ENCODE assay signal across 12 cellular contexts in genomic region chr3:109643590-109643989, GRCh38.
DNase-seq lines count a peak whose midpoint lies in the region; ATAC-seq, FAIRE-seq and TF ChIP-seq lines count a peak whose summit lies in the region.
"Had no signal": no experiment of that assay in that cellular context is flagged by ENCODE, and none has a peak within 500 bp of the region (broad histone marks: within the 10 kb centered on the region; RNA-seq: fewer than 3 reads in every experiment).

No MANE protein-coding gene starts in this region.

- H3K4me3 ChIP-seq in RWPE2 (ENCODE audit: severe bottlenecking) (no peak overlapping the region), fibroblast of mammary gland (ENCODE audit: control insufficient read depth, low read depth, low read length) (no peak overlapping the region)
- H3K4me3 ChIP-seq: smooth muscle cell had no signal

- H3K4me1 ChIP-seq in RWPE2 (ENCODE audit: insufficient read depth, poor library complexity, severe bottlenecking), result peaks cover 5% of the 10 kb centered on the region

- DNase-seq in activated naive CD4-positive, alpha-beta T cell treated with anti-CD3 and anti-CD28 coated beads, Interleukin-2, amount 50 U/mL, for 72 hours (ENCODE audit: low spot score in 2 of 2), result no peak
- DNase-seq in activated naive CD4-positive, alpha-beta T cell (lab: John Stamatoyannopoulos, UW), result no peak
- DNase-seq in RWPE2 (ENCODE audit: low spot score), result no peak
- peak; percentile 75 for DNase-seq in fibroblast of mammary gland (ENCODE audit: low read depth)
- DNase-seq in urothelium cell line (ENCODE audit: low spot score), result peak; percentile 54
- no peak for DNase-seq in pons (ENCODE audit: low spot score)
- no peak for DNase-seq in NCI-H748 (lab: John Stamatoyannopoulos, UW; ENCODE audit: unreplicated experiment)
- DNase-seq: NCI-H1048, NCI-H526 had no signal

- no peaks in the 10 kb centered on the region for H3K36me3 Mint-ChIP-seq in activated naive CD4-positive, alpha-beta T cell treated with anti-CD3 and anti-CD28 coated beads, Interleukin-2, amount 50 U/mL, for 72 hours
- H3K36me3 Mint-ChIP-seq: activated naive CD8-positive, alpha-beta T cell had no signal

- no peak for FAIRE-seq in urothelium cell line (lab: Jason Lieb, UNC)

- TF ChIP-seq CTCF in RWPE2 (IDR thresholded peaks at IDR 0.05; ENCODE audit: poor library complexity, severe bottlenecking) (no peak), fibroblast of mammary gland (conservative IDR thresholded peaks at IDR 0.05; ENCODE audit: control insufficient read depth, insufficient read depth, low read depth, low read length) (no peak)

- H3K27me3 ChIP-seq in RWPE2 (ENCODE audit: insufficient read depth, poor library complexity, severe bottlenecking), result no peaks in the 10 kb centered on the region

- H3K27ac ChIP-seq in RWPE2 (ENCODE audit: poor library complexity, severe bottlenecking), result no peak overlapping the region

- no peaks in the 10 kb centered on the region for H3K9me3 ChIP-seq in RWPE2 (ENCODE audit: severe bottlenecking)

- H3K27ac Mint-ChIP-seq in activated naive CD4-positive, alpha-beta T cell treated with anti-CD3 and anti-CD28 coated beads, Interleukin-2, amount 50 U/mL, for 72 hours, result no peak overlapping the region
- H3K27ac Mint-ChIP-seq: activated naive CD8-positive, alpha-beta T cell had no signal

- ATAC-seq in activated naive CD4-positive, alpha-beta T cell treated with anti-CD3 and anti-CD28 coated beads, Interleukin-2, amount 50 U/mL, for 72 hours, result peak; percentile 50 to 74
- ATAC-seq in RWPE2 (ENCODE audit: low read depth), result peak; percentile 76; the same call in 2 of the 3 replicates
- no peak for ATAC-seq in HG02610 (IDR thresholded peaks at IDR 0.05; ENCODE audit: unreplicated experiment)

- H3K36me3 ChIP-seq in RWPE2 (ENCODE audit: low read depth), result no peaks in the 10 kb centered on the region

- no peaks in the 10 kb centered on the region for H3K9me3 Mint-ChIP-seq in activated naive CD4-positive, alpha-beta T cell treated with anti-CD3 and anti-CD28 coated beads, Interleukin-2, amount 50 U/mL, for 72 hours

Comparison
In these comparisons a context has a peak if more than half of its experiments do, and no peak if none do; other contexts are left out.
1. DNase-seq: peak in fibroblast of mammary gland (single experiment) and urothelium cell line (single experiment); none in activated naive CD4-positive, alpha-beta T cell treated with anti-CD3 and anti-CD28 coated beads, Interleukin-2, amount 50 U/mL, for 72 hours (0 of 2), activated naive CD4-positive, alpha-beta T cell (0 of 4), RWPE2 (single experiment), pons (single experiment) and NCI-H748 (single experiment).